ENCODE assay signal across 20 cellular contexts in genomic region chr17:32102172-32102571, GRCh38. TPM values are rescaled to one million over a fixed set of nuclear protein-coding genes. Genes with fewer than 3 reads are reported as not detected.
DNase-seq lines count a peak whose midpoint lies in the region; ATAC-seq, FAIRE-seq and TF ChIP-seq lines count a peak whose summit lies in the region.
"Had no signal": no experiment of that assay in that cellular context is flagged by ENCODE, and none has a peak within 500 bp of the region (broad histone marks: within the 10 kb centered on the region; RNA-seq: fewer than 3 reads in every experiment).

No MANE protein-coding gene starts in this region.

- H3K27me3 Mint-ChIP-seq in activated CD8-positive, alpha-beta T cell treated with anti-CD3 and anti-CD28 coated beads, Interleukin-2, amount 10 ng/mL, durations not matched to agents 7 days and 5 days (ENCODE audit: low read depth), result peaks cover 2% of the 10 kb centered on the region
- no peaks in the 10 kb centered on the region for H3K27me3 Mint-ChIP-seq in activated CD8-positive, alpha-beta T cell treated with anti-CD3 and anti-CD28 coated beads for 36 hours
- peaks cover 2% of the 10 kb centered on the region for H3K27me3 Mint-ChIP-seq in activated CD4-positive, alpha-beta memory T cell treated with anti-CD3 and anti-CD28 coated beads for 36 hours

- no peak for FAIRE-seq in kidney (lab: Jason Lieb, UNC)
- FAIRE-seq: D721Med had no signal

- no TSS peak for BruUV-seq in PC-9 (replicated peaks; lab: Mats Ljungman, UMichigan)

- H2AFZ ChIP-seq in PC-9, result no peak overlapping the region

- peak overlapping the region; percentile 53 for H3K27ac Mint-ChIP-seq in activated CD8-positive, alpha-beta T cell treated with anti-CD3 and anti-CD28 coated beads, Interleukin-2, amount 10 ng/mL, durations not matched to agents 7 days and 5 days
- no peak overlapping the region for H3K27ac Mint-ChIP-seq in activated CD8-positive, alpha-beta T cell treated with anti-CD3 and anti-CD28 coated beads for 36 hours
- H3K27ac Mint-ChIP-seq in activated CD4-positive, alpha-beta memory T cell treated with anti-CD3 and anti-CD28 coated beads for 36 hours, result no peak overlapping the region
- H3K27ac Mint-ChIP-seq: CD8-positive, alpha-beta memory T cell had no signal

- H3K9ac ChIP-seq in kidney (ENCODE audit: low read length in 2 of 2), result no peak overlapping the region

- H3K36me3 Mint-ChIP-seq in activated CD8-positive, alpha-beta T cell treated with anti-CD3 and anti-CD28 coated beads, Interleukin-2, amount 10 ng/mL, durations not matched to agents 7 days and 5 days (ENCODE audit: low read depth), result no peaks in the 10 kb centered on the region
- H3K36me3 Mint-ChIP-seq in activated CD8-positive, alpha-beta T cell treated with anti-CD3 and anti-CD28 coated beads for 36 hours (ENCODE audit: low read depth), result no peaks in the 10 kb centered on the region
- H3K36me3 Mint-ChIP-seq in activated CD4-positive, alpha-beta memory T cell treated with anti-CD3 and anti-CD28 coated beads for 36 hours, result no peaks in the 10 kb centered on the region

- no peak overlapping the region for H3K4me2 ChIP-seq in PC-9

- no peaks in the 10 kb centered on the region for H3K36me3 ChIP-seq in kidney (ENCODE audit: control insufficient read depth in 1 of 2, insufficient read depth in 2 of 2, low read length in 2 of 2)
- H3K36me3 ChIP-seq in PC-9 (ENCODE audit: low read depth), result no peaks in the 10 kb centered on the region
- H3K36me3 ChIP-seq: SJCRH30 had no signal

- POLR2A ChIA-PET in activated CD8-positive, alpha-beta T cell treated with anti-CD3 and anti-CD28 coated beads, Interleukin-2, amount 10 ng/mL, durations not matched to agents 7 days and 5 days (lab: Charles Lee), result no interaction called here
- POLR2A ChIA-PET in activated CD8-positive, alpha-beta T cell treated with anti-CD3 and anti-CD28 coated beads for 36 hours (lab: Charles Lee), result no interaction called here
- POLR2A ChIA-PET in PC-9 (lab: Charles Lee; ENCODE audit: unreplicated experiment), result no interaction called here
- POLR2A ChIA-PET in activated CD4-positive, alpha-beta memory T cell treated with anti-CD3 and anti-CD28 coated beads for 36 hours (lab: Charles Lee), result no interaction called here

- H3K79me2 ChIP-seq in PC-9 (ENCODE audit: low read depth), result no peaks in the 10 kb centered on the region

- intact Hi-C loops in activated CD8-positive, alpha-beta T cell treated with anti-CD3 and anti-CD28 coated beads for 36 hours (cut with micrococcal nuclease), result no loop called here
- intact Hi-C loops in kidney (cut with DNase I), result no loop called here
- intact Hi-C loops in posterior vena cava (cut with DNase I), result no loop called here
- intact Hi-C loops in PC-9 (cut with micrococcal nuclease; ENCODE audit: unreplicated experiment), result no loop called here
- intact Hi-C loops in activated CD4-positive, alpha-beta memory T cell treated with anti-CD3 and anti-CD28 coated beads for 36 hours (cut with micrococcal nuclease), result no loop called here

- no peaks in the 10 kb centered on the region for H3F3A ChIP-seq in PC-9 (ENCODE audit: insufficient read depth, low read depth)

- no peak for DNase-seq in activated CD8-positive, alpha-beta T cell treated with anti-CD3 and anti-CD28 coated beads, Interleukin-2, amount 10 ng/mL, durations not matched to agents 7 days and 5 days
- no peak for DNase-seq in activated CD8-positive, alpha-beta T cell treated with anti-CD3 and anti-CD28 coated beads for 36 hours
- DNase-seq in kidney (peak; percentile 31), posterior vena cava (ENCODE audit: low spot score) (peak; percentile 8), PC-9 (no peak), DMS114 treated with DMSO at 0.1 percent for 48 hours (lab: John Stamatoyannopoulos, UW; ENCODE audit: unreplicated experiment) (no peak)
- DNase-seq in activated CD4-positive, alpha-beta memory T cell treated with anti-CD3 and anti-CD28 coated beads for 36 hours, result no peak
- DNase-seq: 8988T; CD8-positive, alpha-beta memory T cell; DMS79 treated with DMSO at 0.1 percent for 48 hours; GOT3; NCI-H1105 treated with DMSO at 0.1 percent for 48 hours; NCI-H187; NCI-H526; NK-92 treated with Interleukin-12 subunit alpha and Interleukin-12 subunit beta, amount 100 ng/mL, for 24 hours; OCI-M1; SJCRH30 had no signal

- no peaks in the 10 kb centered on the region for H3K9me3 ChIP-seq in kidney (ENCODE audit: control insufficient read depth in 1 of 2, low read length in 2 of 2)
- no peaks in the 10 kb centered on the region for H3K9me3 ChIP-seq in PC-9 (ENCODE audit: insufficient read depth, low read depth)

- H3K4me3 ChIP-seq in kidney (ENCODE audit: low read length in 2 of 2), result no peak overlapping the region
- no peak overlapping the region for H3K4me3 ChIP-seq in PC-9
- H3K4me3 ChIP-seq: SJCRH30 had no signal

- peaks cover 38% of the 10 kb centered on the region for H3K4me1 Mint-ChIP-seq in activated CD8-positive, alpha-beta T cell treated with anti-CD3 and anti-CD28 coated beads, Interleukin-2, amount 10 ng/mL, durations not matched to agents 7 days and 5 days (ENCODE audit: low read depth)
- H3K4me1 Mint-ChIP-seq in activated CD8-positive, alpha-beta T cell treated with anti-CD3 and anti-CD28 coated beads for 36 hours (ENCODE audit: low read depth), result peaks cover 24% of the 10 kb centered on the region
- H3K4me1 Mint-ChIP-seq in activated CD4-positive, alpha-beta memory T cell treated with anti-CD3 and anti-CD28 coated beads for 36 hours (ENCODE audit: low read depth), result peaks cover 21% of the 10 kb centered on the region

- H3K4me3 Mint-ChIP-seq in activated CD8-positive, alpha-beta T cell treated with anti-CD3 and anti-CD28 coated beads, Interleukin-2, amount 10 ng/mL, durations not matched to agents 7 days and 5 days, result no peak overlapping the region
- no peak overlapping the region for H3K4me3 Mint-ChIP-seq in activated CD8-positive, alpha-beta T cell treated with anti-CD3 and anti-CD28 coated beads for 36 hours
- H3K4me3 Mint-ChIP-seq in activated CD4-positive, alpha-beta memory T cell treated with anti-CD3 and anti-CD28 coated beads for 36 hours, result no peak overlapping the region
- H3K4me3 Mint-ChIP-seq: CD8-positive, alpha-beta memory T cell had no signal

- H3K9me3 Mint-ChIP-seq in activated CD8-positive, alpha-beta T cell treated with anti-CD3 and anti-CD28 coated beads, Interleukin-2, amount 10 ng/mL, durations not matched to agents 7 days and 5 days (ENCODE audit: insufficient read depth), result no peaks in the 10 kb centered on the region
- H3K9me3 Mint-ChIP-seq in activated CD8-positive, alpha-beta T cell treated with anti-CD3 and anti-CD28 coated beads for 36 hours, result no peaks in the 10 kb centered on the region
- H3K9me3 Mint-ChIP-seq in activated CD4-positive, alpha-beta memory T cell treated with anti-CD3 and anti-CD28 coated beads for 36 hours, result no peaks in the 10 kb centered on the region
- H3K9me3 Mint-ChIP-seq: CD8-positive, alpha-beta memory T cell had no signal

- no peak for ATAC-seq in activated CD8-positive, alpha-beta T cell treated with anti-CD3 and anti-CD28 coated beads, Interleukin-2, amount 10 ng/mL, durations not matched to agents 7 days and 5 days
- ATAC-seq in activated CD8-positive, alpha-beta T cell treated with anti-CD3 and anti-CD28 coated beads for 36 hours, result no peak

- H3K4me1 ChIP-seq in kidney (ENCODE audit: control insufficient read depth in 1 of 2, insufficient read depth in 1 of 2, low read depth in 1 of 2, low read length in 2 of 2) (no peaks in the 10 kb centered on the region), PC-9 (replicated peaks; ENCODE audit: insufficient read depth) (no peaks in the 10 kb centered on the region)
- H3K4me1 ChIP-seq: SJCRH30 had no signal

- no peaks in the 10 kb centered on the region for H3K9me2 ChIP-seq in PC-9 (ENCODE audit: insufficient read depth)

- no peak for TF ChIP-seq CTCF in activated CD8-positive, alpha-beta T cell treated with anti-CD3 and anti-CD28 coated beads for 36 hours (IDR thresholded peaks at IDR 0.05)
- no peak for TF ChIP-seq CTCF in VCaP (conservative IDR thresholded peaks at IDR 0.05)
- TF ChIP-seq CTCF in kidney (IDR thresholded peaks at IDR 0.05; ENCODE audit: borderline replicate concordance, extremely low read depth, insufficient read depth), result no peak
- no peak for TF ChIP-seq CTCF in PC-9 (conservative IDR thresholded peaks at IDR 0.05)

- H3K27ac ChIP-seq in VCaP, result peak overlapping the region; percentile 76
- H3K27ac ChIP-seq in kidney (ENCODE audit: low read depth in 2 of 2, low read length in 2 of 2), result no peak overlapping the region
- H3K27ac ChIP-seq in PC-9, result no peak overlapping the region
- H3K27ac ChIP-seq: RWPE1, SJCRH30 had no signal

- H4K20me1 ChIP-seq in PC-9 (ENCODE audit: insufficient read depth), result no peaks in the 10 kb centered on the region

- CTCF ChIA-PET in activated CD8-positive, alpha-beta T cell treated with anti-CD3 and anti-CD28 coated beads, Interleukin-2, amount 10 ng/mL, durations not matched to agents 7 days and 5 days (lab: Charles Lee), result interaction anchor here (1.2 kb wide), 1 partner anchor 34 kb away, joined by 3 read pairs; no protein-coding TSS in a partner anchor
- CTCF ChIA-PET in activated CD8-positive, alpha-beta T cell treated with anti-CD3 and anti-CD28 coated beads for 36 hours (lab: Charles Lee), result no interaction called here
- CTCF ChIA-PET in PC-9 (lab: Charles Lee), result no interaction called here
- CTCF ChIA-PET in activated CD4-positive, alpha-beta memory T cell treated with anti-CD3 and anti-CD28 coated beads for 36 hours (lab: Charles Lee), result interaction anchor here (0.6 kb wide), 1 partner anchor 235 kb away, joined by 3 read pairs; no protein-coding TSS in a partner anchor

- H3K27me3 ChIP-seq in PC-9 (ENCODE audit: insufficient read depth, low read depth), result no peaks in the 10 kb centered on the region
- H3K27me3 ChIP-seq: SJCRH30 had no signal

RNA-seq across cellular contexts. Expression of gene RHOT1, which starts 40.1 kb away (rescaled TPM):
- 10 to 100 TPM; 29.9 to 31.4 TPM for total RNA-seq in activated CD8-positive, alpha-beta T cell treated with anti-CD3 and anti-CD28 coated beads, Interleukin-2, amount 10 ng/mL, durations not matched to agents 7 days and 5 days
- total RNA-seq in activated CD8-positive, alpha-beta T cell treated with anti-CD3 and anti-CD28 coated beads for 36 hours, result 10 to 100 TPM; 25.8 to 27.2 TPM
- total RNA-seq in kidney (25.6 TPM), posterior vena cava (10 to 100 TPM; 37.9 to 45.6 TPM), PC-9 (2021) (20.4 and 28.3 TPM in 2 replicates)
- 30.4 TPM for polyA plus RNA-seq in kidney (ENCODE audit: insufficient read depth, low read depth, low replicate concordance)
- 10 to 100 TPM; 22.9 to 24.4 TPM for total RNA-seq in activated CD4-positive, alpha-beta memory T cell treated with anti-CD3 and anti-CD28 coated beads for 36 hours

Comparison
In these comparisons a context has a peak if more than half of its experiments do, and no peak if none do; other contexts are left out.
1. CTCF ChIA-PET loops: an anchor here in activated CD8-positive, alpha-beta T cell treated with anti-CD3 and anti-CD28 coated beads, Interleukin-2, amount 10 ng/mL, durations not matched to agents 7 days and 5 days (1.2 kb wide) and activated CD4-positive, alpha-beta memory T cell treated with anti-CD3 and anti-CD28 coated beads for 36 hours (0.6 kb wide); none called in activated CD8-positive, alpha-beta T cell treated with anti-CD3 and anti-CD28 coated beads for 36 hours and PC-9.
2. DNase-seq: peak in kidney (single experiment) and posterior vena cava (single experiment); none in activated CD8-positive, alpha-beta T cell treated with anti-CD3 and anti-CD28 coated beads, Interleukin-2, amount 10 ng/mL, durations not matched to agents 7 days and 5 days (single experiment), activated CD8-positive, alpha-beta T cell treated with anti-CD3 and anti-CD28 coated beads for 36 hours (single experiment), PC-9 (0 of 2), activated CD4-positive, alpha-beta memory T cell treated with anti-CD3 and anti-CD28 coated beads for 36 hours (single experiment) and DMS114 treated with DMSO at 0.1 percent for 48 hours (single experiment).